8 cellular contexts compared by ENCODE assay signal in the genomic region with DNA sequence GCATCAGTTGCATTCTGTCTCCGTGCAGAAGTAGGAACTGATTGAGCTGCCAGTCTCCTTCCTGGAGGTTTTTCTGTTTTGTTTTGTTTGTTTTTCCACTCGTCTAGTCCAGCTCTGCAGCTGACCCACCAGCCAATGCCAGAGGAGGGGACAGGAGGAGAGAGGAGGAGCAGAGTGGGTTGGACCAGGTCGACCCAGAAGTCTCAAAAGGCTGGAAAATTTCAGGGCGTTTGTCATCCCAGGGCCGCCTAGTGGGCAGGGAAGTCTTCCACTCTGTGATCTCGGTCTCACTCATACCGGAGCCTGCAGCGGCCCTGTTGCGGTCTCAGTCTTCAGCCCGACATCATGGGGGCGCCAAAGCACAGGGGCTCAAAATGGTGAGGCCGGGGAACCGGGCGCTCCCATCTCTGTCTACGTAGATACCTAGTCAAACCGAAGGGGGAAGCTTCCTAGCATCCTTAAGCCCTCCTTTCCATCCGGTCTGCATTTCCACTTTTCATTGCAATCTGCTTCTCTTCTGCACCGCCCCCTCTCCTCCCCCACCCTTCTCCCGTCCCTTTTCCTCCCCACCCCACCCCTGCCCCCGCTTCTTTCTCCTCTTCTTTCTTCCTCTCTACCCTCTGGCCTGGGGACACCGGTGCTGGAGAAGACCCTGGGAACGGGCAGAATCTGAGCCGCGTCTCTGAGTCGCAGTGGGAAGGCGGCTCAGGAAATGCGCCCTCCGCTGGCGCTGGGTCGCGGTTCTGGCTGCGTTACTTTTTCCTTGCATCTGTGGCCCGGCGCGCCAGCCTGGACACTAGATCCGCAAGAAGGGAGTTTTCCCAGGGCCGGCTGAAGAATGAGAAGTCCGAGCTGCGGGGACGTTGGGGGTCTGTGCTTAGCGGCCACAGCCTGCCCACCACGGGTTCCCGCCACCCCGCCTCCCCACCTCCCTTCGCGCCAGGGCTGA. TPM values are rescaled to one million over a fixed set of nuclear protein-coding genes. Genes with fewer than 3 reads are reported as not detected.
DNase-seq lines count a peak whose midpoint lies in the region; ATAC-seq and TF ChIP-seq lines count a peak whose summit lies in the region.

No MANE protein-coding gene starts in this region.

- no peak overlapping the region for H3K4me3 Mint-ChIP-seq in activated CD8-positive, alpha-beta memory T cell treated with anti-CD3 and anti-CD28 coated beads, Interleukin-2, amount 10 ng/mL, durations not matched to agents 7 days and 5 days
- peak overlapping the region; percentile 31 to 84 (median 77) for H3K4me3 Mint-ChIP-seq in naive B cell

- H3K27ac Mint-ChIP-seq in activated CD8-positive, alpha-beta memory T cell treated with anti-CD3 and anti-CD28 coated beads, Interleukin-2, amount 10 ng/mL, durations not matched to agents 7 days and 5 days: no peak overlapping the region
- peak overlapping the region in 1 of 6 donors; percentile 33 for H3K27ac Mint-ChIP-seq in naive B cell

- H3K36me3 ChIP-seq in breast epithelium: no peaks in the 10 kb centered on the region

- peak; percentile 77 for ATAC-seq in activated CD8-positive, alpha-beta memory T cell treated with anti-CD3 and anti-CD28 coated beads, Interleukin-2, amount 10 ng/mL, durations not matched to agents 7 days and 5 days
- ATAC-seq in naive B cell (ENCODE audit: low read depth in 2 of 2): peak; percentile 47 to 49

- peaks cover 29% of the 10 kb centered on the region for H3K4me1 Mint-ChIP-seq in activated CD8-positive, alpha-beta memory T cell treated with anti-CD3 and anti-CD28 coated beads, Interleukin-2, amount 10 ng/mL, durations not matched to agents 7 days and 5 days
- peaks cover 24 to 37% (median 33%) of the 10 kb centered on the region in 3 donors for H3K4me1 Mint-ChIP-seq in naive B cell

- TF ChIP-seq CTCF in breast epithelium (IDR thresholded peaks at IDR 0.05): no peak

- peaks cover 3% of the 10 kb centered on the region for H3K36me3 Mint-ChIP-seq in activated CD8-positive, alpha-beta memory T cell treated with anti-CD3 and anti-CD28 coated beads, Interleukin-2, amount 10 ng/mL, durations not matched to agents 7 days and 5 days
- H3K36me3 Mint-ChIP-seq in naive B cell: peaks cover 0 to 14% of the 10 kb centered on the region in 2 donors

- H3K27me3 ChIP-seq in breast epithelium: peaks cover 3 to 91% of the 10 kb centered on the region in 2 donors

- H3K4me3 ChIP-seq in breast epithelium: peak overlapping the region; percentile 8 to 54 (median 20)

- intact Hi-C loops in breast epithelium (cut with DNase I; ENCODE audit: low total_unique reads): no loop called here

- no peak for TF ChIP-seq POLR2A in breast epithelium (IDR thresholded peaks at IDR 0.05)

- CTCF ChIA-PET in activated CD8-positive, alpha-beta memory T cell treated with anti-CD3 and anti-CD28 coated beads, Interleukin-2, amount 10 ng/mL, durations not matched to agents 7 days and 5 days (lab: Charles Lee): interaction anchor here (0.7 to 1.1 kb wide), 5 partner anchors 9 to 165 kb away, joined by 3 to 4 read pairs (median 3); no protein-coding TSS in a partner anchor

- peak; percentile 63 for DNase-seq in activated CD8-positive, alpha-beta memory T cell treated with anti-CD3 and anti-CD28 coated beads, Interleukin-2, amount 10 ng/mL, durations not matched to agents 7 days and 5 days
- DNase-seq in activated CD8-positive, alpha-beta memory T cell treated with anti-CD3 and anti-CD28 coated beads, Interleukin-2, amount 50 U/mL, for 48 hours: no peak
- peak; percentile 87 for DNase-seq in NCI-H1694 (lab: John Stamatoyannopoulos, UW)
- no peak for DNase-seq in breast epithelium (ENCODE audit: low spot score in 2 of 2)
- DNase-seq in naive B cell: no peak
- DNase-seq in NCI-H128 (lab: John Stamatoyannopoulos, UW; ENCODE audit: unreplicated experiment): no peak
- no peak for DNase-seq in activated CD4-positive, CD25-positive, alpha-beta regulatory T cell treated with anti-CD3 and anti-CD28 coated beads, Interleukin-2, amount 50 U/mL, for 72 hours
- DNase-seq in NK-92 (lab: John Stamatoyannopoulos, UW; ENCODE audit: unreplicated experiment): no peak

- no peak overlapping the region for H3K27ac ChIP-seq in breast epithelium

- H3K27me3 Mint-ChIP-seq in activated CD8-positive, alpha-beta memory T cell treated with anti-CD3 and anti-CD28 coated beads, Interleukin-2, amount 10 ng/mL, durations not matched to agents 7 days and 5 days: peaks cover 93% of the 10 kb centered on the region
- H3K27me3 Mint-ChIP-seq in naive B cell: peaks cover 67 to 88% (median 87%) of the 10 kb centered on the region in 3 donors

- peaks cover 0 to 11% of the 10 kb centered on the region in 2 donors for H3K4me1 ChIP-seq in breast epithelium

- no peaks in the 10 kb centered on the region for H3K9me3 Mint-ChIP-seq in activated CD8-positive, alpha-beta memory T cell treated with anti-CD3 and anti-CD28 coated beads, Interleukin-2, amount 10 ng/mL, durations not matched to agents 7 days and 5 days (ENCODE audit: low read depth)
- H3K9me3 Mint-ChIP-seq in naive B cell: peaks cover 0 to 4% (median 0%) of the 10 kb centered on the region in 7 donors

- no peaks in the 10 kb centered on the region for H3K9me3 ChIP-seq in breast epithelium

RNA-seq across cellular contexts. Expression of a gene that starts 16.2 kb away (rescaled TPM):
- not detected for total RNA-seq in activated CD8-positive, alpha-beta memory T cell treated with anti-CD3 and anti-CD28 coated beads, Interleukin-2, amount 10 ng/mL, durations not matched to agents 7 days and 5 days
- under 1 TPM in 1 of 3 donors, not detected in 2; under 0.01 TPM for total RNA-seq in breast epithelium
- polyA plus RNA-seq in naive B cell (ENCODE audit: low read depth in 6 of 6): not detected

Comparison
In these comparisons a context has a peak if more than half of its experiments do, and no peak if none do; other contexts are left out.
1. DNase-seq: peak in activated CD8-positive, alpha-beta memory T cell treated with anti-CD3 and anti-CD28 coated beads, Interleukin-2, amount 10 ng/mL, durations not matched to agents 7 days and 5 days (single experiment) and NCI-H1694 (single experiment); none in activated CD8-positive, alpha-beta memory T cell treated with anti-CD3 and anti-CD28 coated beads, Interleukin-2, amount 50 U/mL, for 48 hours (single experiment), breast epithelium (0 of 2), naive B cell (single experiment), NCI-H128 (single experiment), activated CD4-positive, CD25-positive, alpha-beta regulatory T cell treated with anti-CD3 and anti-CD28 coated beads, Interleukin-2, amount 50 U/mL, for 72 hours (single experiment) and NK-92 (single experiment).